11 cellular contexts compared by ENCODE assay signal in genomic region chr16:22216191-22216831, GRCh38. TPM values are rescaled to one million over a fixed set of nuclear protein-coding genes. Genes with fewer than 3 reads are reported as not detected.
DNase-seq lines count a peak whose midpoint lies in the region; ATAC-seq, FAIRE-seq and TF ChIP-seq lines count a peak whose summit lies in the region.
"Had no signal": no experiment of that assay in that cellular context is flagged by ENCODE, and none has a peak within 500 bp of the region (broad histone marks: within the 10 kb centered on the region; RNA-seq: fewer than 3 reads in every experiment).

No MANE protein-coding gene starts in this region.

- 95% methylated on average over 9 of the region's 9 CpGs for WGBS in HepG2 (ENCODE audit: low lambda C conversion rate)

- H3K4me1 ChIP-seq in foreskin keratinocyte, result no peaks in the 10 kb centered on the region
- peaks cover 18% of the 10 kb centered on the region for H3K4me1 ChIP-seq in HepG2 (ENCODE audit: insufficient read depth, low read length)

- CTCF ChIA-PET in HepG2 (lab: Yijun Ruan, JAX; ENCODE audit: low intra/inter-chr PET ratio, low total read pairs), result no interaction called here

- H3K27ac ChIP-seq in foreskin keratinocyte (no peak overlapping the region), HepG2 (ENCODE audit: extremely low read length, insufficient read depth, low read length) (no peak overlapping the region)

- DNase-seq in CMK (ENCODE audit: low read depth) (peak; percentile 91), UCSD-AML1 (lab: John Stamatoyannopoulos, UW; ENCODE audit: unreplicated experiment) (peak; percentile 27), inferior parietal cortex (ENCODE audit: extremely low spot score) (peak; percentile 63), foreskin keratinocyte (no peak), HepG2 (ENCODE audit: low spot score) (no peak)
- DNase-seq in Jurkat, Clone E6-1 (ENCODE audit: low read depth, low spot score), result peak; percentile 82
- DNase-seq: activated gamma-delta T cell, GDM1 had no signal

- TF ChIP-seq EP300 in HepG2 (IDR thresholded peaks at IDR 0.05; ENCODE audit: low read depth in 2 of 2, low read length in 2 of 2) (no peak), HepG2 (CRISPR knock-in tag; IDR thresholded peaks at IDR 0.05; ENCODE audit: borderline replicate concordance) (no peak)

- TF ChIP-seq POLR2A in HepG2 (IDR thresholded peaks at IDR 0.05; ENCODE audit: insufficient read depth in 1 of 2, low read depth in 2 of 2, low read length in 2 of 2), result no peak

- no TSS peak for BruUV-seq in HepG2 (replicated peaks; lab: Mats Ljungman, UMichigan)

- FAIRE-seq in HepG2 (lab: Jason Lieb, UNC), result no peak

- H3K4me3 ChIP-seq in Jurkat, Clone E6-1 (ENCODE audit: low read length), result no peak overlapping the region
- no peak overlapping the region for H3K4me3 ChIP-seq in HepG2 (replicated peaks in 1 of 3; ENCODE audit: insufficient read depth in 1 of 3, low read depth in 2 of 3, low read length in 3 of 3)
- H3K4me3 ChIP-seq: skin epidermis had no signal

- H2AFZ ChIP-seq in HepG2 (ENCODE audit: low read length), result no peak overlapping the region

- ATAC-seq in HG02970 (IDR thresholded peaks at IDR 0.05; ENCODE audit: low FRiP score, unreplicated experiment) (no peak), foreskin keratinocyte (no peak), HepG2 (no peak), GM21528 (IDR thresholded peaks at IDR 0.05; ENCODE audit: low FRiP score, unreplicated experiment) (no peak)

- H3K79me2 ChIP-seq in HepG2 (ENCODE audit: insufficient read depth, low read length), result peaks cover 13% of the 10 kb centered on the region

- H3K4me2 ChIP-seq in HepG2 (ENCODE audit: low read depth, low read length), result no peak overlapping the region

- POLR2A ChIA-PET in HepG2 (lab: Yijun Ruan, JAX), result interaction anchor here (1.3 kb wide), 1 partner anchor 10 kb away, joined by 4 read pairs; the partner anchor contains the start of gene EEF2K

- H3K9me3 ChIP-seq in HepG2 (ENCODE audit: low read length), result no peaks in the 10 kb centered on the region

- H3K36me3 ChIP-seq in HepG2 (replicated peaks in 1 of 2; ENCODE audit: control insufficient read depth in 1 of 2, insufficient read depth in 2 of 2, low read length in 2 of 2), result peaks cover 13 to 51% of the 10 kb centered on the region in 2 experiments

- H3K27me3 ChIP-seq in foreskin keratinocyte, result no peaks in the 10 kb centered on the region
- H3K27me3 ChIP-seq in HepG2 (ENCODE audit: control insufficient read depth in 1 of 2, insufficient read depth in 2 of 2, low read length in 2 of 2), result no peaks in the 10 kb centered on the region

- no peaks in the 10 kb centered on the region for H4K20me1 ChIP-seq in HepG2 (ENCODE audit: insufficient read depth, low read length)

- intact Hi-C loops in HepG2 (cut with micrococcal nuclease; ENCODE audit: unreplicated experiment), result no loop called here

- no peak overlapping the region for H3K9ac ChIP-seq in HepG2 (ENCODE audit: insufficient read depth, low read depth, low read length)

- in situ Hi-C loops in HepG2 (cut with HindIII; ENCODE audit: extremely low pct_ligation_motif_present, low pct_unique_long_range_greater_than_20kb), result no loop called here

- no peak for TF ChIP-seq RAD21 in HepG2 (CRISPR knock-in tag; IDR thresholded peaks at IDR 0.05)

- no peak for TF ChIP-seq CTCF in foreskin keratinocyte (conservative IDR thresholded peaks at IDR 0.05)
- no peak for TF ChIP-seq CTCF in HepG2 (CRISPR knock-in tag; IDR thresholded peaks at IDR 0.05)

TF ChIP-seq in HepG2, 621 proteins besides CTCF, POLR2A, EP300 and RAD21 (continues in another document):
- TF ChIP-seq CEBPZ (IDR thresholded peaks at IDR 0.05; ENCODE audit: low read length) (no peak), TBL1XR1 (IDR thresholded peaks at IDR 0.05; ENCODE audit: borderline replicate concordance, low read length, partially characterized antibody) (no peak), ZNF282 (IDR thresholded peaks at IDR 0.05; ENCODE audit: partially characterized antibody) (no peak), ZBTB20 (CRISPR knock-in tag; IDR thresholded peaks at IDR 0.05; ENCODE audit: borderline replicate concordance, low read depth) (no peak), ATF7-NPFF (CRISPR knock-in tag; IDR thresholded peaks at IDR 0.05; ENCODE audit: low read depth) (no peak)

RNA-seq across cellular contexts. Expression of gene EEF2K, which starts 10.2 kb away (rescaled TPM):
- polyA plus RNA-seq in Jurkat, Clone E6-1 (2012; ENCODE audit: insufficient read depth, insufficient read length), result 7.1 TPM
- total RNA-seq in foreskin keratinocyte, result 21.4 and 21.6 TPM in 2 replicates
- 5.0 and 5.6 TPM in 2 replicates for polyA plus RNA-seq in foreskin keratinocyte
- total RNA-seq in HepG2 (2016; rRNA removed; fragmentation: Illumina TruSeq; extraction: Trizol), result 14.3 and 23.8 TPM in 2 replicates
- total RNA-seq in HepG2 (2016; cell fraction: cytosol; rRNA removed; fragmentation: Illumina TruSeq; extraction: Trizol; ENCODE audit: low read depth), result 3.2 and 3.4 TPM in 2 replicates
- 12.5 and 22.8 TPM in 2 replicates for total RNA-seq in HepG2 (2016; cell fraction: insoluble cytoplasmic fraction; rRNA removed; fragmentation: Illumina TruSeq; extraction: Trizol)
- 8.3 and 8.6 TPM in 2 replicates for total RNA-seq in HepG2 (2016; cell fraction: membrane; rRNA removed; fragmentation: Illumina TruSeq; extraction: Trizol)
- 20.0 and 25.8 TPM in 2 replicates for total RNA-seq in HepG2 (2016; cell fraction: nucleus; rRNA removed; fragmentation: Illumina TruSeq; extraction: Trizol)
- polyA plus RNA-seq in HepG2 (2011; rRNA removed), result 20.0 and 22.0 TPM in 2 replicates
- polyA plus RNA-seq in HepG2 (2011; cell fraction: cytosol; rRNA removed), result 7.4 and 8.9 TPM in 2 replicates
- 47.8 and 56.1 TPM in 2 replicates for polyA plus RNA-seq in HepG2 (2011; cell fraction: nucleus; rRNA removed)
- 11.0 and 12.1 TPM in 2 replicates for polyA plus RNA-seq in HepG2 (2012)
- polyA plus RNA-seq in HepG2 (2016; cell fraction: cytosol; fragmentation: Illumina TruSeq; extraction: Trizol; ENCODE audit: low read depth), result 1.1 and 1.2 TPM in 2 replicates
- polyA plus RNA-seq in HepG2 (2016; cell fraction: insoluble cytoplasmic fraction; fragmentation: Illumina TruSeq; extraction: Trizol; ENCODE audit: low read depth), result 8.7 and 10.9 TPM in 2 replicates
- polyA plus RNA-seq in HepG2 (2016; cell fraction: membrane; fragmentation: Illumina TruSeq; extraction: Trizol; ENCODE audit: low read depth), result 2.6 and 3.0 TPM in 2 replicates
- polyA plus RNA-seq in HepG2 (2016; cell fraction: nucleus; fragmentation: Illumina TruSeq; extraction: Trizol; ENCODE audit: insufficient read depth, low read depth), result 33.2 and 35.2 TPM in 2 replicates
- 52.0 and 57.8 TPM in 2 replicates for polyA minus RNA-seq in HepG2 (2011; rRNA and poly(A)+ RNA removed; ENCODE audit: low replicate concordance)
- polyA minus RNA-seq in HepG2 (2011; cell fraction: cytosol; rRNA and poly(A)+ RNA removed), result 14.7 and 15.5 TPM in 2 replicates
- polyA minus RNA-seq in HepG2 (2011; cell fraction: nucleus; rRNA and poly(A)+ RNA removed), result 23.9 and 25.6 TPM in 2 replicates

RNA-seq across cellular contexts. Expression of gene SDR42E2, which starts 54.0 kb away (rescaled TPM):
- not detected for polyA plus RNA-seq in Jurkat, Clone E6-1 (2012; ENCODE audit: insufficient read depth, insufficient read length)
- total RNA-seq in foreskin keratinocyte (not detected in 2 replicates), HepG2 (2016; rRNA removed; fragmentation: Illumina TruSeq; extraction: Trizol) (0.11 TPM in 1 of 2 replicates, not detected in the other)
- polyA plus RNA-seq in foreskin keratinocyte (not detected in 2 replicates), HepG2 (2011; rRNA removed) (0.05 TPM in 1 of 2 replicates, not detected in the other)
- total RNA-seq in HepG2 (2016; cell fraction: cytosol; rRNA removed; fragmentation: Illumina TruSeq; extraction: Trizol; ENCODE audit: low read depth), result 0.44 and 0.71 TPM in 2 replicates
- total RNA-seq in HepG2 (2016; cell fraction: insoluble cytoplasmic fraction; rRNA removed; fragmentation: Illumina TruSeq; extraction: Trizol), result 0.13 TPM in 1 of 2 replicates, not detected in the other
- total RNA-seq in HepG2 (2016; cell fraction: membrane; rRNA removed; fragmentation: Illumina TruSeq; extraction: Trizol), result 0.17 and 0.28 TPM in 2 replicates
- total RNA-seq in HepG2 (2016; cell fraction: nucleus; rRNA removed; fragmentation: Illumina TruSeq; extraction: Trizol), result 0.37 and 0.60 TPM in 2 replicates
- not detected in 2 replicates for polyA plus RNA-seq in HepG2 (2011; cell fraction: cytosol; rRNA removed)
- 0.07 and 0.10 TPM in 2 replicates for polyA plus RNA-seq in HepG2 (2011; cell fraction: nucleus; rRNA removed)
- 0.17 and 0.23 TPM in 2 replicates for polyA plus RNA-seq in HepG2 (2012)
- polyA plus RNA-seq in HepG2 (2016; cell fraction: cytosol; fragmentation: Illumina TruSeq; extraction: Trizol; ENCODE audit: low read depth), result 0.05 and 0.08 TPM in 2 replicates
- polyA plus RNA-seq in HepG2 (2016; cell fraction: insoluble cytoplasmic fraction; fragmentation: Illumina TruSeq; extraction: Trizol; ENCODE audit: low read depth), result not detected in 2 replicates
- 0.07 TPM in 1 of 2 replicates, not detected in the other for polyA plus RNA-seq in HepG2 (2016; cell fraction: membrane; fragmentation: Illumina TruSeq; extraction: Trizol; ENCODE audit: low read depth)
- not detected in 2 replicates for polyA plus RNA-seq in HepG2 (2016; cell fraction: nucleus; fragmentation: Illumina TruSeq; extraction: Trizol; ENCODE audit: insufficient read depth, low read depth)
- 0.05 and 0.14 TPM in 2 replicates for polyA minus RNA-seq in HepG2 (2011; rRNA and poly(A)+ RNA removed; ENCODE audit: low replicate concordance)
- 0.26 TPM in 1 of 2 replicates, not detected in the other for polyA minus RNA-seq in HepG2 (2011; cell fraction: cytosol; rRNA and poly(A)+ RNA removed)
- 0.50 and 0.77 TPM in 2 replicates for polyA minus RNA-seq in HepG2 (2011; cell fraction: nucleus; rRNA and poly(A)+ RNA removed)

Comparison
In these comparisons a context has a peak if more than half of its experiments do, and no peak if none do; other contexts are left out.
1. DNase-seq: peak in CMK (single experiment), Jurkat, Clone E6-1 (single experiment), UCSD-AML1 (single experiment) and inferior parietal cortex (single experiment); none in foreskin keratinocyte (0 of 2) and HepG2 (single experiment).